32 cellular contexts compared by ENCODE assay signal in the genomic region with DNA sequence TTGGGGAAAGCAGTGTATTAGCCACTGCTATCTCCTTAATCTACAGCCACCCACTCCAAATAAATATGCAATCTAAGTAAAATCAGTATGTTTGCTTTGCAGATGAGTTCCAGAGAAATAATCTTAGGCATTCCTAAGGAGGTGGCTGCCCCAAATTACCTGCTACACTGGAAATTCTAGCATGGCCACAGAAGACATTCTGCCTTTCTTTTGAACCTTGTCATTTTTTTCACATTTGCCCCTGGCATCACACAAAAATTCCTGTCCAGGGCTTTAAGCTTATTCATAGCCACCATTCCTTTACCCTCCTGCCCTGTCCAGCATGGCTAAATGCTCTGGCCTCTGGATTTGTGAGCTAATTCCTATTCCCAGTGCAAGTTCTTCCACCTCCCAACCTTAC. TPM values are rescaled to one million over a fixed set of nuclear protein-coding genes. Genes with fewer than 3 reads are reported as not detected.
"Had no signal": no experiment of that assay in that cellular context is flagged by ENCODE, and none has a peak within 500 bp of the region (broad histone marks: within the 10 kb centered on the region; RNA-seq: fewer than 3 reads in every experiment).

No MANE protein-coding gene starts in this region.

- H3K36me3 Mint-ChIP-seq: activated CD4-positive, alpha-beta memory T cell treated with anti-CD3 and anti-CD28 coated beads for 36 hours; activated naive CD8-positive, alpha-beta T cell had no signal

- H3K27me3 ChIP-seq: brain microvascular endothelial cell, foreskin keratinocyte had no signal

- H3K9me3 ChIP-seq: gastrocnemius medialis, heart left ventricle had no signal

- H3K27ac ChIP-seq: brain microvascular endothelial cell, foreskin keratinocyte, gastrocnemius medialis, heart left ventricle had no signal

- H3K27ac Mint-ChIP-seq: activated CD4-positive, alpha-beta memory T cell treated with anti-CD3 and anti-CD28 coated beads for 36 hours; activated CD4-positive, alpha-beta T cell treated with anti-CD3 and anti-CD28 coated beads, Interleukin-2, amount 10 ng/mL, durations not matched to agents 24 days and 14 days; activated naive CD8-positive, alpha-beta T cell; activated T-cell treated with anti-CD3 and anti-CD28 coated beads, Interleukin-2, amount 50 U/mL, for 24 hours; activated T-helper 17 cell treated with anti-CD3 and anti-CD28 coated beads, Interleukin-2, amount 50 U/mL, for 72 hours; effector memory CD8-positive, alpha-beta T cell; T-helper 17 cell; T-helper 2 cell treated with Interferon-gamma antibody and Interleukin-4, amounts not matched to agents 5 μg/mL and 100 μg/mL, for 36 hours had no signal

- FAIRE-seq: astrocyte, colon, endothelial cell of umbilical vein had no signal

- DNase-seq: activated CD4-positive, alpha-beta memory T cell treated with anti-CD3 and anti-CD28 coated beads for 36 hours; activated CD4-positive, alpha-beta T cell treated with anti-CD3 and anti-CD28 coated beads, Interleukin-2, amount 10 ng/mL, durations not matched to agents 24 days and 14 days; activated CD8-positive, alpha-beta memory T cell treated with anti-CD3 and anti-CD28 coated beads, Interleukin-2, amount 50 U/mL, for 48 hours; activated effector memory CD4-positive, alpha-beta T cell treated with Interleukin-2 at 50 U/mL for 16 hours; activated gamma-delta T cell treated with Interleukin-2 at 50 U/mL for 16 hours; activated naive CD4-positive, alpha-beta T cell treated with anti-CD3 and anti-CD28 coated beads, Interleukin-2, amount 50 U/mL, for 16 hours; activated naive CD4-positive, alpha-beta T cell treated with Interleukin-2 at 50 U/mL for 16 hours; activated T-cell treated with anti-CD3 and anti-CD28 coated beads for 4 hours; activated T-cell treated with anti-CD3 and anti-CD28 coated beads, Interleukin-2, amount 50 U/mL, for 24 hours; amniotic stem cell; anterior cingulate cortex; brain microvascular endothelial cell; caudate nucleus; cortex of kidney; dermis blood vessel endothelial cell; effector CD4-positive, alpha-beta T cell; effector memory CD8-positive, alpha-beta T cell; erythroblast; foreskin keratinocyte; gastrocnemius medialis; glutamatergic neuron; heart left ventricle; T-helper 1 cell; T-helper 17 cell; T1000 had no signal

- H3K9me3 Mint-ChIP-seq: activated CD4-positive, alpha-beta memory T cell treated with anti-CD3 and anti-CD28 coated beads for 36 hours; activated CD4-positive, alpha-beta T cell treated with anti-CD3 and anti-CD28 coated beads, Interleukin-2, amount 10 ng/mL, durations not matched to agents 24 days and 14 days; activated T-cell treated with anti-CD3 and anti-CD28 coated beads, Interleukin-2, amount 50 U/mL, for 24 hours; activated T-helper 17 cell treated with anti-CD3 and anti-CD28 coated beads, Interleukin-2, amount 50 U/mL, for 72 hours; effector memory CD8-positive, alpha-beta T cell; T-helper 2 cell treated with Interferon-gamma antibody and Interleukin-4, amounts not matched to agents 5 μg/mL and 100 μg/mL, for 36 hours had no signal

- H3K4me3 ChIP-seq: gastrocnemius medialis, heart left ventricle had no signal

- H3K4me3 Mint-ChIP-seq: activated CD4-positive, alpha-beta memory T cell treated with anti-CD3 and anti-CD28 coated beads for 36 hours; activated CD4-positive, alpha-beta T cell treated with anti-CD3 and anti-CD28 coated beads, Interleukin-2, amount 10 ng/mL, durations not matched to agents 24 days and 14 days; activated naive CD8-positive, alpha-beta T cell; activated T-cell treated with anti-CD3 and anti-CD28 coated beads, Interleukin-2, amount 50 U/mL, for 24 hours; activated T-helper 17 cell treated with anti-CD3 and anti-CD28 coated beads, Interleukin-2, amount 50 U/mL, for 72 hours; effector memory CD8-positive, alpha-beta T cell; T-helper 17 cell; T-helper 2 cell treated with Interferon-gamma antibody and Interleukin-4, amounts not matched to agents 5 μg/mL and 100 μg/mL, for 36 hours had no signal

- ATAC-seq: activated T-helper 17 cell treated with anti-CD3 and anti-CD28 coated beads, Interleukin-2, amount 50 U/mL, for 72 hours; effector memory CD8-positive, alpha-beta T cell; foreskin keratinocyte; gastrocnemius medialis; heart left ventricle; T-helper 17 cell had no signal

- H3K36me3 ChIP-seq: brain microvascular endothelial cell, gastrocnemius medialis, heart left ventricle had no signal

RNA-seq across cellular contexts. Expression of a gene that starts 36.8 kb away (rescaled TPM):
- total RNA-seq: astrocyte, chondrocyte, foreskin keratinocyte had no signal
- polyA plus RNA-seq: foreskin keratinocyte had no signal
